29 cellular contexts compared by ENCODE assay signal in genomic region chr4:94364527-94364926, GRCh38. TPM values are rescaled to one million over a fixed set of nuclear protein-coding genes. Genes with fewer than 3 reads are reported as not detected.
"Had no signal": no experiment of that assay in that cellular context is flagged by ENCODE, and none has a peak within 500 bp of the region (broad histone marks: within the 10 kb centered on the region; RNA-seq: fewer than 3 reads in every experiment).

No MANE protein-coding gene starts in this region.

- H3K9ac ChIP-seq: neural progenitor cell had no signal

- H3K4me3 ChIP-seq: left ventricle myocardium inferior, lung, neural progenitor cell, ovary, right atrium auricular region, right lobe of liver, smooth muscle cell, tibial nerve, uterus had no signal

- H3K36me3 ChIP-seq: left ventricle myocardium inferior, neural progenitor cell, neutrophil, ovary, right atrium auricular region, right lobe of liver, tibial nerve, uterus had no signal

- H3K9me3 ChIP-seq: neutrophil, ovary, right atrium auricular region, right lobe of liver, uterus had no signal

- H3K27me3 ChIP-seq: neural progenitor cell, neutrophil, ovary, right atrium auricular region, right lobe of liver, tibial nerve, uterus had no signal

- H3K4me1 ChIP-seq: left ventricle myocardium inferior, neural progenitor cell, right atrium auricular region, right lobe of liver, tibial nerve, uterus had no signal

- H2AFZ ChIP-seq: neural progenitor cell had no signal

- DNase-seq: islet precursor cell; left ventricle myocardium inferior; mesendoderm; naive B cell; natural killer cell; nephron progenitor cell; occipital lobe; ovary; right lobe of liver; stimulated activated CD4-positive, alpha-beta T cell treated with anti-CD3 and anti-CD28 coated beads, Interleukin-1b, Interleukin-23, amount 100 ng/mL, for 48 hours; stimulated activated CD4-positive, alpha-beta T cell treated with anti-CD3 and anti-CD28 coated beads, Interleukin-2, amount 100 ng/mL, for 48 hours; stimulated activated CD4-positive, alpha-beta T cell treated with anti-CD3 and anti-CD28 coated beads, Interleukin-4, amount 100 ng/mL, for 4 hours; stimulated activated CD8-positive, alpha-beta memory T cell treated with anti-CD3 and anti-CD28 coated beads, Interleukin-4, amount 100 ng/mL, for 48 hours; stimulated activated naive CD4-positive, alpha-beta T cell treated with Interleukin-2 at 50 U/mL for 16 hours; stimulated activated naive CD8-positive, alpha-beta T cell treated with anti-CD3 and anti-CD28 coated beads, Interleukin-15, amount 100 ng/mL, for 72 hours; substantia nigra; uterus had no signal

- H3K27ac ChIP-seq: left ventricle myocardium inferior, neural progenitor cell, neutrophil, ovary, right atrium auricular region, right lobe of liver, tibial nerve, uterus had no signal

- H3K4me2 ChIP-seq: neural progenitor cell, smooth muscle cell had no signal

RNA-seq across cellular contexts. Expression of gene HPGDS, which starts 21.9 kb away (rescaled TPM):
- total RNA-seq: kidney epithelial cell, mesothelial cell of epicardium, mononuclear cell, progenitor cell of endocrine pancreas, pulmonary artery endothelial cell, renal cortical epithelial cell, smooth muscle cell had no signal
